In genomic region chr10:114634607-114634974, GRCh38 we compare ENCODE assay signal across 8 cellular contexts. TPM values are rescaled to one million over a fixed set of nuclear protein-coding genes. Genes with fewer than 3 reads are reported as not detected.
DNase-seq lines count a peak whose midpoint lies in the region; ATAC-seq and TF ChIP-seq lines count a peak whose summit lies in the region.
"Had no signal": no experiment of that assay in that cellular context is flagged by ENCODE, and none has a peak within 500 bp of the region (broad histone marks: within the 10 kb centered on the region; RNA-seq: fewer than 3 reads in every experiment).

No MANE protein-coding gene starts in this region.

- H3K27ac ChIP-seq in mammary epithelial cell (ENCODE audit: insufficient read depth, low read depth, low read length): no peak overlapping the region

- H3K27me3 Mint-ChIP-seq in type B pancreatic cell: peaks cover 27% of the 10 kb centered on the region

- intact Hi-C loops in mammary epithelial cell (cut with micrococcal nuclease): loop anchor here (5.0 to 10.0 kb wide), 2 partner anchors 82 to 1790 kb away; partner anchors contain the start of gene PNLIPRP3

- H2AFZ ChIP-seq in mammary epithelial cell (ENCODE audit: low read depth, low read length): no peak overlapping the region

- TF ChIP-seq CTCF in mammary epithelial cell (conservative IDR thresholded peaks at IDR 0.05 in 1 of 2, IDR thresholded peaks at IDR 0.05 in 1 of 2; ENCODE audit: extremely low read depth in 1 of 2, insufficient read depth in 1 of 2, low read depth in 1 of 2, low read length in 2 of 2) (no peak), type B pancreatic cell (conservative IDR thresholded peaks at IDR 0.05) (no peak)

- no peaks in the 10 kb centered on the region for H3K27me3 ChIP-seq in mammary epithelial cell (ENCODE audit: insufficient read depth, low read length)

- H3K9me3 ChIP-seq in mammary epithelial cell (replicated peaks; ENCODE audit: insufficient read depth, low read length): no peaks in the 10 kb centered on the region

- peaks cover 52% of the 10 kb centered on the region for H3K4me1 Mint-ChIP-seq in type B pancreatic cell (ENCODE audit: unreplicated experiment)

- H3K36me3 Mint-ChIP-seq in type B pancreatic cell: no peaks in the 10 kb centered on the region

- in situ Hi-C loops in mammary epithelial cell (cut with MboI; ENCODE audit: low sequenced_read_pairs in 2 of 2): no loop called here

- DNase-seq in LHCN-M2 (ENCODE audit: low read depth): peak; percentile 93
- DNase-seq in mammary epithelial cell: peak; percentile 78
- DNase-seq in kidney tubule cell (ENCODE audit: low spot score): peak; percentile 90
- DNase-seq in type B pancreatic cell (ENCODE audit: extremely low spot score, unreplicated experiment): no peak
- no peak for DNase-seq in effector CD4-positive, alpha-beta T cell
- DNase-seq: stimulated activated CD4-positive, alpha-beta T cell treated with anti-CD3 and anti-CD28 coated beads, Interleukin-2, amount 100 ng/mL, for 48 hours had no signal

- peak overlapping the region; percentile 88 for H3K27ac Mint-ChIP-seq in type B pancreatic cell

- H3K36me3 ChIP-seq in mammary epithelial cell (ENCODE audit: insufficient read depth, low read length): no peaks in the 10 kb centered on the region

- H3K79me2 ChIP-seq in mammary epithelial cell (ENCODE audit: insufficient read depth, low read length): peaks cover 2% of the 10 kb centered on the region

- H3K4me2 ChIP-seq in mammary epithelial cell (ENCODE audit: insufficient read depth, low read depth, low read length): peak overlapping the region; percentile 60

- WGBS in mammary epithelial cell (ENCODE audit: low coverage, missing lambda C conversion rate): 2% methylated on average over 4 of the region's 4 CpGs

- dilution Hi-C loops in mammary epithelial cell (cut with HindIII; ENCODE audit: low sequenced_read_pairs): no loop called here

- H4K20me1 ChIP-seq in mammary epithelial cell (ENCODE audit: insufficient read depth, low read length): no peaks in the 10 kb centered on the region

- H3K9ac ChIP-seq in mammary epithelial cell (ENCODE audit: insufficient read depth, low read length): peak overlapping the region; percentile 18

- ATAC-seq in HG03139 (IDR thresholded peaks at IDR 0.05; ENCODE audit: unreplicated experiment): no peak
- ATAC-seq in GM19397 (IDR thresholded peaks at IDR 0.05; ENCODE audit: unreplicated experiment): no peak

- peak overlapping the region; percentile 71 for H3K4me3 Mint-ChIP-seq in type B pancreatic cell

- peaks cover 67% of the 10 kb centered on the region for H3K4me1 ChIP-seq in mammary epithelial cell (ENCODE audit: insufficient read depth, low read length)

- H3K9me3 Mint-ChIP-seq in type B pancreatic cell: no peaks in the 10 kb centered on the region

- no TSS peak for BruUV-seq in mammary epithelial cell (replicated peaks; lab: Mats Ljungman, UMichigan)

- CTCF ChIA-PET in mammary epithelial cell (lab: Charles Lee; ENCODE audit: low non-redundant PET): no interaction called here

- H3K4me3 ChIP-seq in mammary epithelial cell (replicated peaks in 1 of 3; ENCODE audit: insufficient read depth in 1 of 3, low read depth in 2 of 3, low read length in 3 of 3): no peak overlapping the region

RNA-seq across cellular contexts. Expression of gene ABLIM1, which starts 23.5 kb away (rescaled TPM):
- total RNA-seq in LHCN-M2 (2014; rRNA removed): 0.26 and 0.69 TPM in 2 replicates
- 2.9 TPM for polyA plus RNA-seq in LHCN-M2 (2012)
- 100 to 1,000 TPM in 1 of 2 donors, 10 to 100 TPM in 1; 99.9 to 164 TPM for total RNA-seq in mammary epithelial cell
- polyA plus RNA-seq in mammary epithelial cell: 75.0 TPM
- 117 TPM for polyA minus RNA-seq in mammary epithelial cell
- total RNA-seq in type B pancreatic cell (ENCODE audit: low replicate concordance): 77.7 and 143 TPM in 2 replicates

Comparison
In these comparisons a context has a peak if more than half of its experiments do, and no peak if none do; other contexts are left out.
1. DNase-seq: peak in LHCN-M2 (single experiment), mammary epithelial cell (single experiment) and kidney tubule cell (single experiment); none in type B pancreatic cell (single experiment) and effector CD4-positive, alpha-beta T cell (single experiment).
2. RNA of gene ABLIM1, which starts 23.5 kb away (total RNA-seq): 99.9 to 164 TPM in mammary epithelial cell and 77.7 to 143 TPM in type B pancreatic cell; 0.26 to 0.69 TPM in LHCN-M2; every median in the first group is over 10 times any median in the second.